Comparison of ENCODE assay signal across 9 cellular contexts in the genomic region with DNA sequence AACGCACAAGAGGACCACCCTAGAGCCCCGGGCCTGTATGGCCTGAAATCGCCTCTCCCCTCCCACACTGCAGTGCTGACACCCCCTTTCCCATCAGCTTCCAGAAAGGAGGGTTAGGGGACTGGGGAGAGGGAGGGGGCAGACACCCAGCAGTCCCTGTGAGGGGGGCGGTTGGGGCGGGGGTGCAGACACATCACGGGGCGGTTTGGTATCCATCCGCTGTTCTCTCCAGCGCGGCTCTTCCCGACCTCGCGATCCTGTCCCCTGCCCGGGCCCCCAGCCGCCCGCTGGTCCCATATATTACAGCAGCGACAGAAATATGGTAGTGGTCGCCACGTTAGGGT. TPM values are rescaled to one million over a fixed set of nuclear protein-coding genes. Genes with fewer than 3 reads are reported as not detected.
DNase-seq lines count a peak whose midpoint lies in the region; ATAC-seq and TF ChIP-seq lines count a peak whose summit lies in the region.
"Had no signal": no experiment of that assay in that cellular context is flagged by ENCODE, and none has a peak within 500 bp of the region (broad histone marks: within the 10 kb centered on the region; RNA-seq: fewer than 3 reads in every experiment).

No MANE protein-coding gene starts in this region.

- H3K27me3 ChIP-seq in NT2/D1 (ENCODE audit: insufficient read depth, insufficient read length) (peaks cover 33% of the 10 kb centered on the region), fibroblast of lung (ENCODE audit: control insufficient read depth, insufficient read depth, low read length) (no peaks in the 10 kb centered on the region), neuronal stem cell (ENCODE audit: control insufficient read depth in 3 of 3, insufficient read depth in 3 of 3, low read depth in 1 of 3, low read length in 3 of 3) (no peaks in the 10 kb centered on the region)

- H3K9ac ChIP-seq in NT2/D1 (ENCODE audit: insufficient read length, low read depth), result peak overlapping the region; percentile 85
- no peak overlapping the region for H3K9ac ChIP-seq in fibroblast of lung (ENCODE audit: insufficient read depth, low read length)
- peak overlapping the region; percentile 91 for H3K9ac ChIP-seq in neuronal stem cell (ENCODE audit: low read depth, low read length, poor library complexity)

- no peak overlapping the region for H2BK15ac ChIP-seq in neuronal stem cell (ENCODE audit: low read length)

- no peaks in the 10 kb centered on the region for H3K79me2 ChIP-seq in fibroblast of lung (ENCODE audit: control insufficient read depth, insufficient read depth, low read length)

- no peak overlapping the region for H3K4ac ChIP-seq in neuronal stem cell (ENCODE audit: low read length)

- H3K18ac ChIP-seq in neuronal stem cell (ENCODE audit: low read length), result peak overlapping the region; percentile 90

- H3K9me3 ChIP-seq in NT2/D1 (ENCODE audit: insufficient read depth, low read length), result no peaks in the 10 kb centered on the region
- H3K9me3 ChIP-seq in fibroblast of lung (ENCODE audit: control insufficient read depth, insufficient read depth, low read depth, low read length), result no peaks in the 10 kb centered on the region
- no peaks in the 10 kb centered on the region for H3K9me3 ChIP-seq in neuronal stem cell (replicated peaks in 1 of 2; ENCODE audit: control insufficient read depth in 2 of 2, insufficient read depth in 1 of 2, low read depth in 1 of 2, low read length in 2 of 2)

- TF ChIP-seq CTCF in AG10803 (conservative IDR thresholded peaks at IDR 0.05; ENCODE audit: low read length) (no peak), fibroblast of lung (conservative IDR thresholded peaks at IDR 0.05 in 1 of 2, IDR thresholded peaks at IDR 0.05 in 1 of 2; ENCODE audit: low read depth in 1 of 2, low read length in 2 of 2) (no peak)

- no peak overlapping the region for H2BK5ac ChIP-seq in neuronal stem cell (ENCODE audit: low read length)

- H4K91ac ChIP-seq in neuronal stem cell (ENCODE audit: low read depth, low read length, poor library complexity), result no peak overlapping the region

- no peaks in the 10 kb centered on the region for H4K20me1 ChIP-seq in fibroblast of lung (ENCODE audit: control insufficient read depth, extremely low read depth, insufficient read depth, low read length)

- no peak overlapping the region for H3K14ac ChIP-seq in neuronal stem cell (ENCODE audit: low read length)

- no peak for DNase-seq in AG10803 (ENCODE audit: low read depth)
- DNase-seq in NT2/D1 (ENCODE audit: low read depth, low spot score), result no peak
- no peak for DNase-seq in fibroblast of lung (ENCODE audit: low read depth in 2 of 2)
- no peak for DNase-seq in neuronal stem cell (ENCODE audit: low spot score)
- DNase-seq in HCEC 1CT, result no peak
- no peak for DNase-seq in inferior parietal cortex (ENCODE audit: extremely low spot score)
- no peak for DNase-seq in DMS 273 (lab: John Stamatoyannopoulos, UW; ENCODE audit: unreplicated experiment)
- DNase-seq: RPMI8226 had no signal

- no peaks in the 10 kb centered on the region for H3K4me1 ChIP-seq in NT2/D1 (ENCODE audit: insufficient read depth, insufficient read length)
- H3K4me1 ChIP-seq in fibroblast of lung (ENCODE audit: control insufficient read depth, extremely low read depth, insufficient read depth, low read length), result no peaks in the 10 kb centered on the region
- peaks cover 0 to 4% of the 10 kb centered on the region in 2 donors for H3K4me1 ChIP-seq in neuronal stem cell (ENCODE audit: control insufficient read depth in 2 of 2, insufficient read depth in 1 of 2, low read depth in 1 of 2, low read length in 2 of 2)

- no peak overlapping the region for H3K27ac ChIP-seq in fibroblast of lung (ENCODE audit: insufficient read depth, low read length)
- H3K27ac ChIP-seq in neuronal stem cell (replicated peaks; ENCODE audit: low read length), result no peak overlapping the region

- peaks cover 2% of the 10 kb centered on the region for H3K79me1 ChIP-seq in neuronal stem cell (ENCODE audit: low read depth, low read length)

- H3K36me3 ChIP-seq in NT2/D1 (ENCODE audit: insufficient read depth, insufficient read length, low read length) (peaks cover 20% of the 10 kb centered on the region), fibroblast of lung (ENCODE audit: control insufficient read depth, insufficient read depth, low read length) (no peaks in the 10 kb centered on the region), neuronal stem cell (replicated peaks in 1 of 2; ENCODE audit: control insufficient read depth in 2 of 2, insufficient read depth in 2 of 2, low read length in 2 of 2) (peaks cover 3 to 23% of the 10 kb centered on the region in 2 donors)

- peak overlapping the region; percentile 65 for H4K8ac ChIP-seq in neuronal stem cell (ENCODE audit: low read depth, low read length)

- peak overlapping the region; percentile 65 for H3K23ac ChIP-seq in neuronal stem cell (ENCODE audit: low read depth, low read length, poor library complexity)

- H2BK120ac ChIP-seq in neuronal stem cell (ENCODE audit: low read depth, low read length), result no peak overlapping the region

- H2BK12ac ChIP-seq in neuronal stem cell (ENCODE audit: low read length), result no peak overlapping the region

- H3K4me3 ChIP-seq in AG10803 (ENCODE audit: low read length) (peak overlapping the region; percentile 69), NT2/D1 (ENCODE audit: insufficient read length, low read depth) (peak overlapping the region; percentile 69), fibroblast of lung (replicated peaks in 1 of 4; ENCODE audit: control extremely low read depth in 1 of 4, insufficient read depth in 1 of 4, low read depth in 3 of 4, low read length in 4 of 4) (peak overlapping the region; percentile 53 to 71 (median 66)), neuronal stem cell (ENCODE audit: low read length in 2 of 2) (peak overlapping the region; percentile 65 to 95)

- H2AFZ ChIP-seq in fibroblast of lung (ENCODE audit: low read length), result no peak overlapping the region
- peak overlapping the region; percentile 95 for H2AFZ ChIP-seq in neuronal stem cell (ENCODE audit: low read length)

- no peak overlapping the region for H2AK5ac ChIP-seq in neuronal stem cell (ENCODE audit: low read depth, low read length)

- H3K4me2 ChIP-seq in fibroblast of lung (ENCODE audit: extremely low read depth, insufficient read depth, low read length) (peak overlapping the region; percentile 75), neuronal stem cell (ENCODE audit: insufficient read depth, low read length, poor library complexity, severe bottlenecking) (peak overlapping the region; percentile 40)

- ATAC-seq in GM18861 (IDR thresholded peaks at IDR 0.05; ENCODE audit: unreplicated experiment), result no peak

- no CpG with 5 or more reads among the region's 19 CpGs for WGBS in neuronal stem cell (ENCODE audit: extremely low coverage in 2 of 2, insufficient read length in 2 of 2, insufficient replicate concordance in 1 of 2), 2 donors

RNA-seq across cellular contexts. Expression of gene GPRASP2, which starts 0.4 kb away (rescaled TPM):
- total RNA-seq in fibroblast of lung, result 16.9 and 24.6 TPM in 2 replicates
- polyA plus RNA-seq in fibroblast of lung, result 8.8 and 12.9 TPM in 2 replicates
- 7.5 and 11.6 TPM in 2 replicates for polyA plus RNA-seq in fibroblast of lung (2012)
- polyA minus RNA-seq in fibroblast of lung (ENCODE audit: low replicate concordance), result 9.4 TPM in 2 replicates
- polyA plus RNA-seq in neuronal stem cell (2013, experiment 1 of 2), result 18.0 TPM
- 17.9 TPM for polyA plus RNA-seq in neuronal stem cell (2013, experiment 2 of 2)

RNA-seq across cellular contexts. Expression of gene GPRASP3, which starts 8.7 kb away (rescaled TPM):
- 5.9 and 9.7 TPM in 2 replicates for total RNA-seq in fibroblast of lung
- polyA plus RNA-seq in fibroblast of lung, result 6.4 and 7.3 TPM in 2 replicates
- polyA plus RNA-seq in fibroblast of lung (2012), result 4.0 and 5.0 TPM in 2 replicates
- 1.7 and 2.5 TPM in 2 replicates for polyA minus RNA-seq in fibroblast of lung (ENCODE audit: low replicate concordance)
- 10.7 TPM for polyA plus RNA-seq in neuronal stem cell (2013, experiment 1 of 2)
- 10.7 TPM for polyA plus RNA-seq in neuronal stem cell (2013, experiment 2 of 2)
